10 cellular contexts compared by ENCODE assay signal in genomic region chr14:68292467-68293334, GRCh38.
DNase-seq lines count a peak whose midpoint lies in the region; ATAC-seq lines count a peak whose summit lies in the region.
"Had no signal": no experiment of that assay in that cellular context is flagged by ENCODE, and none has a peak within 500 bp of the region (broad histone marks: within the 10 kb centered on the region; RNA-seq: fewer than 3 reads in every experiment).

No MANE protein-coding gene starts in this region.

- DNase-seq in activated CD4-positive, alpha-beta T cell treated with anti-CD3 and anti-CD28 coated beads, Interleukin-2, amount 10 ng/mL, durations not matched to agents 24 days and 14 days, result no peak
- no peak for DNase-seq in activated CD4-positive, alpha-beta T cell treated with anti-CD3 and anti-CD28 coated beads, Interleukin-2, amount 10 ng/mL, durations not matched to agents 7 days and 5 days
- no peak for DNase-seq in activated CD8-positive, alpha-beta T cell treated with anti-CD3 and anti-CD28 coated beads, Interleukin-2, amount 10 ng/mL, durations not matched to agents 7 days and 5 days
- DNase-seq in memory B cell (ENCODE audit: low spot score in 2 of 2), result no peak
- DNase-seq in stimulated activated CD4-positive, alpha-beta T cell treated with anti-CD3 and anti-CD28 coated beads, Interleukin-4, amount 100 ng/mL, for 1 hour, result no peak
- DNase-seq in NCI-H1694 (lab: John Stamatoyannopoulos, UW), result no peak
- DNase-seq: activated gamma-delta T cell treated with Interleukin-2 at 50 U/mL for 16 hours, GDM1 had no signal

- H3K36me3 ChIP-seq in subcutaneous abdominal adipose tissue (ENCODE audit: control insufficient read depth in 5 of 5, insufficient read depth in 5 of 5, low read length in 5 of 5), result no peaks in the 10 kb centered on the region

- no peak overlapping the region for H3K4me3 ChIP-seq in subcutaneous abdominal adipose tissue (ENCODE audit: low read depth in 1 of 5, low read length in 5 of 5)

- no peaks in the 10 kb centered on the region for H3K27me3 ChIP-seq in subcutaneous abdominal adipose tissue (ENCODE audit: control insufficient read depth in 5 of 5, insufficient read depth in 4 of 5, low read length in 5 of 5)

- H3K9ac ChIP-seq in subcutaneous abdominal adipose tissue (ENCODE audit: low read length in 5 of 5), result no peak overlapping the region

- H3K4me1 Mint-ChIP-seq in activated CD4-positive, alpha-beta T cell treated with anti-CD3 and anti-CD28 coated beads, Interleukin-2, amount 10 ng/mL, durations not matched to agents 24 days and 14 days, result peaks cover 20% of the 10 kb centered on the region
- peaks cover 21% of the 10 kb centered on the region for H3K4me1 Mint-ChIP-seq in activated CD4-positive, alpha-beta T cell treated with anti-CD3 and anti-CD28 coated beads, Interleukin-2, amount 10 ng/mL, durations not matched to agents 7 days and 5 days
- peaks cover 19% of the 10 kb centered on the region for H3K4me1 Mint-ChIP-seq in activated CD8-positive, alpha-beta T cell treated with anti-CD3 and anti-CD28 coated beads, Interleukin-2, amount 10 ng/mL, durations not matched to agents 7 days and 5 days (ENCODE audit: low read depth)
- peaks cover 43% of the 10 kb centered on the region for H3K4me1 Mint-ChIP-seq in memory B cell

- H3K27me3 Mint-ChIP-seq in activated CD4-positive, alpha-beta T cell treated with anti-CD3 and anti-CD28 coated beads, Interleukin-2, amount 10 ng/mL, durations not matched to agents 24 days and 14 days, result no peaks in the 10 kb centered on the region
- no peaks in the 10 kb centered on the region for H3K27me3 Mint-ChIP-seq in activated CD4-positive, alpha-beta T cell treated with anti-CD3 and anti-CD28 coated beads, Interleukin-2, amount 10 ng/mL, durations not matched to agents 7 days and 5 days
- H3K27me3 Mint-ChIP-seq in activated CD8-positive, alpha-beta T cell treated with anti-CD3 and anti-CD28 coated beads, Interleukin-2, amount 10 ng/mL, durations not matched to agents 7 days and 5 days (ENCODE audit: low read depth), result no peaks in the 10 kb centered on the region
- H3K27me3 Mint-ChIP-seq in memory B cell, result no peaks in the 10 kb centered on the region

- H3K9me3 Mint-ChIP-seq in activated CD4-positive, alpha-beta T cell treated with anti-CD3 and anti-CD28 coated beads, Interleukin-2, amount 10 ng/mL, durations not matched to agents 24 days and 14 days, result no peaks in the 10 kb centered on the region
- no peaks in the 10 kb centered on the region for H3K9me3 Mint-ChIP-seq in activated CD4-positive, alpha-beta T cell treated with anti-CD3 and anti-CD28 coated beads, Interleukin-2, amount 10 ng/mL, durations not matched to agents 7 days and 5 days
- no peaks in the 10 kb centered on the region for H3K9me3 Mint-ChIP-seq in activated CD8-positive, alpha-beta T cell treated with anti-CD3 and anti-CD28 coated beads, Interleukin-2, amount 10 ng/mL, durations not matched to agents 7 days and 5 days (ENCODE audit: insufficient read depth)
- H3K9me3 Mint-ChIP-seq in memory B cell, result no peaks in the 10 kb centered on the region

- H3K27ac ChIP-seq in subcutaneous abdominal adipose tissue (ENCODE audit: low read depth, low read length), result peak overlapping the region; percentile 34

- no peaks in the 10 kb centered on the region for H3K9me3 ChIP-seq in subcutaneous abdominal adipose tissue (ENCODE audit: control insufficient read depth in 5 of 5, low read length in 5 of 5)

- no peak overlapping the region for H3K4me3 Mint-ChIP-seq in activated CD4-positive, alpha-beta T cell treated with anti-CD3 and anti-CD28 coated beads, Interleukin-2, amount 10 ng/mL, durations not matched to agents 24 days and 14 days
- H3K4me3 Mint-ChIP-seq in activated CD4-positive, alpha-beta T cell treated with anti-CD3 and anti-CD28 coated beads, Interleukin-2, amount 10 ng/mL, durations not matched to agents 7 days and 5 days, result no peak overlapping the region
- no peak overlapping the region for H3K4me3 Mint-ChIP-seq in activated CD8-positive, alpha-beta T cell treated with anti-CD3 and anti-CD28 coated beads, Interleukin-2, amount 10 ng/mL, durations not matched to agents 7 days and 5 days
- H3K4me3 Mint-ChIP-seq in memory B cell, result peak overlapping the region; percentile 50

- CTCF ChIA-PET in activated CD4-positive, alpha-beta T cell treated with anti-CD3 and anti-CD28 coated beads, Interleukin-2, amount 10 ng/mL, durations not matched to agents 7 days and 5 days (lab: Charles Lee), result no interaction called here
- CTCF ChIA-PET in activated CD8-positive, alpha-beta T cell treated with anti-CD3 and anti-CD28 coated beads, Interleukin-2, amount 10 ng/mL, durations not matched to agents 7 days and 5 days (lab: Charles Lee), result interaction anchor here (0.7 to 1.3 kb wide), 2 partner anchors 13 to 551 kb away, joined by 3 to 4 read pairs; no protein-coding TSS in a partner anchor

- H3K4me1 ChIP-seq in subcutaneous abdominal adipose tissue (ENCODE audit: control insufficient read depth in 5 of 5, insufficient read depth in 5 of 5, low read length in 5 of 5), result peaks cover 0 to 30% (median 18%) of the 10 kb centered on the region in 5 donors

- intact Hi-C loops in activated CD4-positive, alpha-beta T cell treated with anti-CD3 and anti-CD28 coated beads, Interleukin-2, amount 10 ng/mL, durations not matched to agents 24 days and 14 days (cut with micrococcal nuclease), result no loop called here

- ATAC-seq in activated CD8-positive, alpha-beta T cell treated with anti-CD3 and anti-CD28 coated beads, Interleukin-2, amount 10 ng/mL, durations not matched to agents 7 days and 5 days, result no peak
- ATAC-seq in memory B cell (ENCODE audit: low read depth) (peak; percentile 52), GM21390 (IDR thresholded peaks at IDR 0.05; ENCODE audit: unreplicated experiment) (no peak)

- POLR2A ChIA-PET in activated CD4-positive, alpha-beta T cell treated with anti-CD3 and anti-CD28 coated beads, Interleukin-2, amount 10 ng/mL, durations not matched to agents 7 days and 5 days (lab: Charles Lee), result no interaction called here
- POLR2A ChIA-PET in activated CD8-positive, alpha-beta T cell treated with anti-CD3 and anti-CD28 coated beads, Interleukin-2, amount 10 ng/mL, durations not matched to agents 7 days and 5 days (lab: Charles Lee), result interaction anchor here (0.6 to 1.3 kb wide), 2 partner anchors 112 to 459 kb away, joined by 3 read pairs; no protein-coding TSS in a partner anchor

- peaks cover 2% of the 10 kb centered on the region for H3K36me3 Mint-ChIP-seq in activated CD4-positive, alpha-beta T cell treated with anti-CD3 and anti-CD28 coated beads, Interleukin-2, amount 10 ng/mL, durations not matched to agents 24 days and 14 days (ENCODE audit: low read depth)
- no peaks in the 10 kb centered on the region for H3K36me3 Mint-ChIP-seq in activated CD4-positive, alpha-beta T cell treated with anti-CD3 and anti-CD28 coated beads, Interleukin-2, amount 10 ng/mL, durations not matched to agents 7 days and 5 days (ENCODE audit: low read depth)
- peaks cover 4% of the 10 kb centered on the region for H3K36me3 Mint-ChIP-seq in activated CD8-positive, alpha-beta T cell treated with anti-CD3 and anti-CD28 coated beads, Interleukin-2, amount 10 ng/mL, durations not matched to agents 7 days and 5 days (ENCODE audit: low read depth)
- H3K36me3 Mint-ChIP-seq in memory B cell, result no peaks in the 10 kb centered on the region

- H3K27ac Mint-ChIP-seq in activated CD4-positive, alpha-beta T cell treated with anti-CD3 and anti-CD28 coated beads, Interleukin-2, amount 10 ng/mL, durations not matched to agents 24 days and 14 days, result peak overlapping the region; percentile 22
- H3K27ac Mint-ChIP-seq in activated CD4-positive, alpha-beta T cell treated with anti-CD3 and anti-CD28 coated beads, Interleukin-2, amount 10 ng/mL, durations not matched to agents 7 days and 5 days, result no peak overlapping the region
- H3K27ac Mint-ChIP-seq in activated CD8-positive, alpha-beta T cell treated with anti-CD3 and anti-CD28 coated beads, Interleukin-2, amount 10 ng/mL, durations not matched to agents 7 days and 5 days, result peak overlapping the region; percentile 5
- peak overlapping the region; percentile 91 for H3K27ac Mint-ChIP-seq in memory B cell
